In the genomic region with DNA sequence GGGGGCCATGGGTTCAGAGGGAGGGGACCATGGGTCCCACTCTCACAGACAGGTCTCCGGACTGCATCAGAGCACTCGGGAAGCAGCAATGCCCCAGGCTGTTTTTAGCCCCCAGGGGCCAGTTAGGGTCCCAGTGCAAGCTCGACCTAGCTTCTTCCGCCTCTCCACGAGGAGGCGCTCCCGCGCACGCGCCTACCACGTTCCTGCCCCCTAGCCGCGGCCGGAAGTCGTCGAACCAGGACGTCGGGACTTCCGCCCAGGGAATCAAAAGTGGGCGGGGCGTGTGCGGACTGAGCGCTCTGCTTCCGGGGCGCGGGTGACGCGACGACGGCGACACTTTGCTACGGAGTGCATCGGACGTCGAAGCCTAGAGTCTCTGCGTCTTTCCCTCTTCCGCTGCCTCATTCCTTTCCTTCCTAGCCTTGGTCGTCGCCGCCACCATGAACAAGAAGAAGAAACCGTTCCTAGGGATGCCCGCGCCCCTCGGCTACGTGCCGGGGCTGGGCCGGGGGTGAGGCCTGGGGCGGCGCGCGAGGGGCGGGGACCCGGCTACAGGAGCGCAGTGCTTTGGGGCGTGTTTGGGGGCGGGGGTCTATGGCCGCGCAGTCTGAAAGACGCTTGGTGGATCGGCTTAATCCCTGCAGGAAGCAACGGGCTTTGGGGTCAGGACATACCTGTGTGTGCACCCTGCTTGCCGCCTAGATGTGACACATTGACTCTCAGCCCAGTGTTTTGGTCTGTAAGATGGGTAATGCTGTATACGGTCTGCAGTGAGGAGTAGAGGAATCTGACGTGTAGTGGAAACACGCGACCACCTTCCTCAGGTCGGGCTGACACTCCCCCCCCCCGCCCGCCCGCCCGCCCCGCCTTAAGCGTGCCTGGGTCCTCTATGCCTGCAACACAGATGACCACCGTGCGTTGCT, we compare ENCODE assay signal across 1 cellular context.
A peak's percentile ranks its signal among the peaks of the same experiment; 100 is the strongest.
TF ChIP-seq lines count a peak whose summit lies in the region.

A gene with protein sequence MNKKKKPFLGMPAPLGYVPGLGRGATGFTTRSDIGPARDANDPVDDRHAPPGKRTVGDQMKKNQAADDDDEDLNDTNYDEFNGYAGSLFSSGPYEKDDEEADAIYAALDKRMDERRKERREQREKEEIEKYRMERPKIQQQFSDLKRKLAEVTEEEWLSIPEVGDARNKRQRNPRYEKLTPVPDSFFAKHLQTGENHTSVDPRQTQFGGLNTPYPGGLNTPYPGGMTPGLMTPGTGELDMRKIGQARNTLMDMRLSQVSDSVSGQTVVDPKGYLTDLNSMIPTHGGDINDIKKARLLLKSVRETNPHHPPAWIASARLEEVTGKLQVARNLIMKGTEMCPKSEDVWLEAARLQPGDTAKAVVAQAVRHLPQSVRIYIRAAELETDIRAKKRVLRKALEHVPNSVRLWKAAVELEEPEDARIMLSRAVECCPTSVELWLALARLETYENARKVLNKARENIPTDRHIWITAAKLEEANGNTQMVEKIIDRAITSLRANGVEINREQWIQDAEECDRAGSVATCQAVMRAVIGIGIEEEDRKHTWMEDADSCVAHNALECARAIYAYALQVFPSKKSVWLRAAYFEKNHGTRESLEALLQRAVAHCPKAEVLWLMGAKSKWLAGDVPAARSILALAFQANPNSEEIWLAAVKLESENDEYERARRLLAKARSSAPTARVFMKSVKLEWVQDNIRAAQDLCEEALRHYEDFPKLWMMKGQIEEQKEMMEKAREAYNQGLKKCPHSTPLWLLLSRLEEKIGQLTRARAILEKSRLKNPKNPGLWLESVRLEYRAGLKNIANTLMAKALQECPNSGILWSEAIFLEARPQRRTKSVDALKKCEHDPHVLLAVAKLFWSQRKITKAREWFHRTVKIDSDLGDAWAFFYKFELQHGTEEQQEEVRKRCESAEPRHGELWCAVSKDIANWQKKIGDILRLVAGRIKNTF (plus strand): TSS at position 327 of the 923 bp plus-strand sequence. CDS start 114 bp downstream, at position 441.

TF ChIP-seq in K562, 482 proteins besides CTCF, POLR2A, EP300 and RAD21 (continued from another document and continues in another):
- TF ChIP-seq, protein P1, sequence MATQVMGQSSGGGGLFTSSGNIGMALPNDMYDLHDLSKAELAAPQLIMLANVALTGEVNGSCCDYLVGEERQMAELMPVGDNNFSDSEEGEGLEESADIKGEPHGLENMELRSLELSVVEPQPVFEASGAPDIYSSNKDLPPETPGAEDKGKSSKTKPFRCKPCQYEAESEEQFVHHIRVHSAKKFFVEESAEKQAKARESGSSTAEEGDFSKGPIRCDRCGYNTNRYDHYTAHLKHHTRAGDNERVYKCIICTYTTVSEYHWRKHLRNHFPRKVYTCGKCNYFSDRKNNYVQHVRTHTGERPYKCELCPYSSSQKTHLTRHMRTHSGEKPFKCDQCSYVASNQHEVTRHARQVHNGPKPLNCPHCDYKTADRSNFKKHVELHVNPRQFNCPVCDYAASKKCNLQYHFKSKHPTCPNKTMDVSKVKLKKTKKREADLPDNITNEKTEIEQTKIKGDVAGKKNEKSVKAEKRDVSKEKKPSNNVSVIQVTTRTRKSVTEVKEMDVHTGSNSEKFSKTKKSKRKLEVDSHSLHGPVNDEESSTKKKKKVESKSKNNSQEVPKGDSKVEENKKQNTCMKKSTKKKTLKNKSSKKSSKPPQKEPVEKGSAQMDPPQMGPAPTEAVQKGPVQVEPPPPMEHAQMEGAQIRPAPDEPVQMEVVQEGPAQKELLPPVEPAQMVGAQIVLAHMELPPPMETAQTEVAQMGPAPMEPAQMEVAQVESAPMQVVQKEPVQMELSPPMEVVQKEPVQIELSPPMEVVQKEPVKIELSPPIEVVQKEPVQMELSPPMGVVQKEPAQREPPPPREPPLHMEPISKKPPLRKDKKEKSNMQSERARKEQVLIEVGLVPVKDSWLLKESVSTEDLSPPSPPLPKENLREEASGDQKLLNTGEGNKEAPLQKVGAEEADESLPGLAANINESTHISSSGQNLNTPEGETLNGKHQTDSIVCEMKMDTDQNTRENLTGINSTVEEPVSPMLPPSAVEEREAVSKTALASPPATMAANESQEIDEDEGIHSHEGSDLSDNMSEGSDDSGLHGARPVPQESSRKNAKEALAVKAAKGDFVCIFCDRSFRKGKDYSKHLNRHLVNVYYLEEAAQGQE (CRISPR knock-in tag; IDR thresholded peaks at IDR 0.05; ENCODE audit: low read depth): no peak
- TF ChIP-seq, protein P2, sequence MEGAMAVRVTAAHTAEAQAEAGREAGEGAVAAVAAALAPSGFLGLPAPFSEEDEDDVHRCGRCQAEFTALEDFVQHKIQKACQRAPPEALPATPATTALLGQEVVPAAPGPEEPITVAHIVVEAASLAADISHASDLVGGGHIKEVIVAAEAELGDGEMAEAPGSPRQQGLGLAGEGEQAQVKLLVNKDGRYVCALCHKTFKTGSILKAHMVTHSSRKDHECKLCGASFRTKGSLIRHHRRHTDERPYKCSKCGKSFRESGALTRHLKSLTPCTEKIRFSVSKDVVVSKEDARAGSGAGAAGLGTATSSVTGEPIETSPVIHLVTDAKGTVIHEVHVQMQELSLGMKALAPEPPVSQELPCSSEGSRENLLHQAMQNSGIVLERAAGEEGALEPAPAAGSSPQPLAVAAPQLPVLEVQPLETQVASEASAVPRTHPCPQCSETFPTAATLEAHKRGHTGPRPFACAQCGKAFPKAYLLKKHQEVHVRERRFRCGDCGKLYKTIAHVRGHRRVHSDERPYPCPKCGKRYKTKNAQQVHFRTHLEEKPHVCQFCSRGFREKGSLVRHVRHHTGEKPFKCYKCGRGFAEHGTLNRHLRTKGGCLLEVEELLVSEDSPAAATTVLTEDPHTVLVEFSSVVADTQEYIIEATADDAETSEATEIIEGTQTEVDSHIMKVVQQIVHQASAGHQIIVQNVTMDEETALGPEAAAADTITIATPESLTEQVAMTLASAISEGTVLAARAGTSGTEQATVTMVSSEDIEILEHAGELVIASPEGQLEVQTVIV (CRISPR knock-in tag; IDR thresholded peaks at IDR 0.05; ENCODE audit: borderline replicate concordance): no peak
- TF ChIP-seq, protein P3, sequence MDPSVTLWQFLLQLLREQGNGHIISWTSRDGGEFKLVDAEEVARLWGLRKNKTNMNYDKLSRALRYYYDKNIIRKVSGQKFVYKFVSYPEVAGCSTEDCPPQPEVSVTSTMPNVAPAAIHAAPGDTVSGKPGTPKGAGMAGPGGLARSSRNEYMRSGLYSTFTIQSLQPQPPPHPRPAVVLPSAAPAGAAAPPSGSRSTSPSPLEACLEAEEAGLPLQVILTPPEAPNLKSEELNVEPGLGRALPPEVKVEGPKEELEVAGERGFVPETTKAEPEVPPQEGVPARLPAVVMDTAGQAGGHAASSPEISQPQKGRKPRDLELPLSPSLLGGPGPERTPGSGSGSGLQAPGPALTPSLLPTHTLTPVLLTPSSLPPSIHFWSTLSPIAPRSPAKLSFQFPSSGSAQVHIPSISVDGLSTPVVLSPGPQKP (CRISPR knock-in tag; IDR thresholded peaks at IDR 0.05): no peak
- TF ChIP-seq, protein P4, sequence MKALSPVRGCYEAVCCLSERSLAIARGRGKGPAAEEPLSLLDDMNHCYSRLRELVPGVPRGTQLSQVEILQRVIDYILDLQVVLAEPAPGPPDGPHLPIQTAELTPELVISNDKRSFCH (CRISPR knock-in tag; IDR thresholded peaks at IDR 0.05): no peak
- TF ChIP-seq, protein P4 (tag; IDR thresholded peaks at IDR 0.05): 0 out of 2 replicates have a peak, but pooled peaks have one; percentile 29
- TF ChIP-seq, protein P5, sequence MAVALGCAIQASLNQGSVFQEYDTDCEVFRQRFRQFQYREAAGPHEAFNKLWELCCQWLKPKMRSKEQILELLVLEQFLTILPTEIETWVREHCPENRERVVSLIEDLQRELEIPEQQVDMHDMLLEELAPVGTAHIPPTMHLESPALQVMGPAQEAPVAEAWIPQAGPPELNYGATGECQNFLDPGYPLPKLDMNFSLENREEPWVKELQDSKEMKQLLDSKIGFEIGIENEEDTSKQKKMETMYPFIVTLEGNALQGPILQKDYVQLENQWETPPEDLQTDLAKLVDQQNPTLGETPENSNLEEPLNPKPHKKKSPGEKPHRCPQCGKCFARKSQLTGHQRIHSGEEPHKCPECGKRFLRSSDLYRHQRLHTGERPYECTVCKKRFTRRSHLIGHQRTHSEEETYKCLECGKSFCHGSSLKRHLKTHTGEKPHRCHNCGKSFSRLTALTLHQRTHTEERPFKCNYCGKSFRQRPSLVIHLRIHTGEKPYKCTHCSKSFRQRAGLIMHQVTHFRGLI (CRISPR knock-in tag; IDR thresholded peaks at IDR 0.05): no peak
- no peak for TF ChIP-seq ZNF282 (CRISPR knock-in tag; IDR thresholded peaks at IDR 0.05)
- no peak for TF ChIP-seq CBFA2T3 (IDR thresholded peaks at IDR 0.05)
- no peak for TF ChIP-seq KLF16 (IDR thresholded peaks at IDR 0.05)
- no peak for TF ChIP-seq BRCA1 (IDR thresholded peaks at IDR 0.05)
- no peak for TF ChIP-seq BRCA1 (CRISPR knock-in tag; IDR thresholded peaks at IDR 0.05)
- no peak for TF ChIP-seq GATA2 (CRISPR knock-in tag; IDR thresholded peaks at IDR 0.05)
- TF ChIP-seq HDAC1 (IDR thresholded peaks at IDR 0.05): peak in 1 of 2 experiments; percentile 95; a peak in 2 of 4 replicates
- no peak for TF ChIP-seq NFIX (CRISPR knock-in tag; IDR thresholded peaks at IDR 0.05; ENCODE audit: low read depth)
- TF ChIP-seq FOXP1 (CRISPR knock-in tag; IDR thresholded peaks at IDR 0.05): no peak
- no peak for TF ChIP-seq KLF10 (CRISPR knock-in tag; IDR thresholded peaks at IDR 0.05)
- TF ChIP-seq, protein P6, sequence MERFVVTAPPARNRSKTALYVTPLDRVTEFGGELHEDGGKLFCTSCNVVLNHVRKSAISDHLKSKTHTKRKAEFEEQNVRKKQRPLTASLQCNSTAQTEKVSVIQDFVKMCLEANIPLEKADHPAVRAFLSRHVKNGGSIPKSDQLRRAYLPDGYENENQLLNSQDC (CRISPR knock-in tag; IDR thresholded peaks at IDR 0.05): no peak
- TF ChIP-seq U2AF1 (optimal IDR thresholded peaks at IDR 0.05; ENCODE audit: low read depth, low read length): no peak
- TF ChIP-seq, protein P7, sequence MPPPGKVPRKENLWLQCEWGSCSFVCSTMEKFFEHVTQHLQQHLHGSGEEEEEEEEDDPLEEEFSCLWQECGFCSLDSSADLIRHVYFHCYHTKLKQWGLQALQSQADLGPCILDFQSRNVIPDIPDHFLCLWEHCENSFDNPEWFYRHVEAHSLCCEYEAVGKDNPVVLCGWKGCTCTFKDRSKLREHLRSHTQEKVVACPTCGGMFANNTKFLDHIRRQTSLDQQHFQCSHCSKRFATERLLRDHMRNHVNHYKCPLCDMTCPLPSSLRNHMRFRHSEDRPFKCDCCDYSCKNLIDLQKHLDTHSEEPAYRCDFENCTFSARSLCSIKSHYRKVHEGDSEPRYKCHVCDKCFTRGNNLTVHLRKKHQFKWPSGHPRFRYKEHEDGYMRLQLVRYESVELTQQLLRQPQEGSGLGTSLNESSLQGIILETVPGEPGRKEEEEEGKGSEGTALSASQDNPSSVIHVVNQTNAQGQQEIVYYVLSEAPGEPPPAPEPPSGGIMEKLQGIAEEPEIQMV (tag; conservative IDR thresholded peaks at IDR 0.05; ENCODE audit: low read depth): no peak
- TF ChIP-seq, protein P8, sequence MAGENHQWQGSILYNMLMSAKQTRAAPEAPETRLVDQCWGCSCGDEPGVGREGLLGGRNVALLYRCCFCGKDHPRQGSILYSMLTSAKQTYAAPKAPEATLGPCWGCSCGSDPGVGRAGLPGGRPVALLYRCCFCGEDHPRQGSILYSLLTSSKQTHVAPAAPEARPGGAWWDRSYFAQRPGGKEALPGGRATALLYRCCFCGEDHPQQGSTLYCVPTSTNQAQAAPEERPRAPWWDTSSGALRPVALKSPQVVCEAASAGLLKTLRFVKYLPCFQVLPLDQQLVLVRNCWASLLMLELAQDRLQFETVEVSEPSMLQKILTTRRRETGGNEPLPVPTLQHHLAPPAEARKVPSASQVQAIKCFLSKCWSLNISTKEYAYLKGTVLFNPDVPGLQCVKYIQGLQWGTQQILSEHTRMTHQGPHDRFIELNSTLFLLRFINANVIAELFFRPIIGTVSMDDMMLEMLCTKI (IDR thresholded peaks at IDR 0.05; ENCODE audit: partially characterized antibody): no peak
- TF ChIP-seq, protein P9, sequence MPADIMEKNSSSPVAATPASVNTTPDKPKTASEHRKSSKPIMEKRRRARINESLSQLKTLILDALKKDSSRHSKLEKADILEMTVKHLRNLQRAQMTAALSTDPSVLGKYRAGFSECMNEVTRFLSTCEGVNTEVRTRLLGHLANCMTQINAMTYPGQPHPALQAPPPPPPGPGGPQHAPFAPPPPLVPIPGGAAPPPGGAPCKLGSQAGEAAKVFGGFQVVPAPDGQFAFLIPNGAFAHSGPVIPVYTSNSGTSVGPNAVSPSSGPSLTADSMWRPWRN (IDR thresholded peaks at IDR 0.05; ENCODE audit: low read depth): no peak
- no peak for TF ChIP-seq ZNF197 (CRISPR knock-in tag; IDR thresholded peaks at IDR 0.05; ENCODE audit: low read depth)
- peak; percentile 99 for TF ChIP-seq NR2C1 (IDR thresholded peaks at IDR 0.05)
- TF ChIP-seq NR2C1 (tag; IDR thresholded peaks at IDR 0.05): peak; percentile 100
- TF ChIP-seq FUS (optimal IDR thresholded peaks at IDR 0.05; ENCODE audit: low read depth, low read length): no peak
- TF ChIP-seq ZNF551 (CRISPR knock-in tag; IDR thresholded peaks at IDR 0.05): no peak
- no peak for TF ChIP-seq STAT5A (IDR thresholded peaks at IDR 0.05; ENCODE audit: borderline replicate concordance, low read length)
- no peak for TF ChIP-seq ZNF224 (CRISPR knock-in tag; IDR thresholded peaks at IDR 0.05)
- TF ChIP-seq, protein P10, sequence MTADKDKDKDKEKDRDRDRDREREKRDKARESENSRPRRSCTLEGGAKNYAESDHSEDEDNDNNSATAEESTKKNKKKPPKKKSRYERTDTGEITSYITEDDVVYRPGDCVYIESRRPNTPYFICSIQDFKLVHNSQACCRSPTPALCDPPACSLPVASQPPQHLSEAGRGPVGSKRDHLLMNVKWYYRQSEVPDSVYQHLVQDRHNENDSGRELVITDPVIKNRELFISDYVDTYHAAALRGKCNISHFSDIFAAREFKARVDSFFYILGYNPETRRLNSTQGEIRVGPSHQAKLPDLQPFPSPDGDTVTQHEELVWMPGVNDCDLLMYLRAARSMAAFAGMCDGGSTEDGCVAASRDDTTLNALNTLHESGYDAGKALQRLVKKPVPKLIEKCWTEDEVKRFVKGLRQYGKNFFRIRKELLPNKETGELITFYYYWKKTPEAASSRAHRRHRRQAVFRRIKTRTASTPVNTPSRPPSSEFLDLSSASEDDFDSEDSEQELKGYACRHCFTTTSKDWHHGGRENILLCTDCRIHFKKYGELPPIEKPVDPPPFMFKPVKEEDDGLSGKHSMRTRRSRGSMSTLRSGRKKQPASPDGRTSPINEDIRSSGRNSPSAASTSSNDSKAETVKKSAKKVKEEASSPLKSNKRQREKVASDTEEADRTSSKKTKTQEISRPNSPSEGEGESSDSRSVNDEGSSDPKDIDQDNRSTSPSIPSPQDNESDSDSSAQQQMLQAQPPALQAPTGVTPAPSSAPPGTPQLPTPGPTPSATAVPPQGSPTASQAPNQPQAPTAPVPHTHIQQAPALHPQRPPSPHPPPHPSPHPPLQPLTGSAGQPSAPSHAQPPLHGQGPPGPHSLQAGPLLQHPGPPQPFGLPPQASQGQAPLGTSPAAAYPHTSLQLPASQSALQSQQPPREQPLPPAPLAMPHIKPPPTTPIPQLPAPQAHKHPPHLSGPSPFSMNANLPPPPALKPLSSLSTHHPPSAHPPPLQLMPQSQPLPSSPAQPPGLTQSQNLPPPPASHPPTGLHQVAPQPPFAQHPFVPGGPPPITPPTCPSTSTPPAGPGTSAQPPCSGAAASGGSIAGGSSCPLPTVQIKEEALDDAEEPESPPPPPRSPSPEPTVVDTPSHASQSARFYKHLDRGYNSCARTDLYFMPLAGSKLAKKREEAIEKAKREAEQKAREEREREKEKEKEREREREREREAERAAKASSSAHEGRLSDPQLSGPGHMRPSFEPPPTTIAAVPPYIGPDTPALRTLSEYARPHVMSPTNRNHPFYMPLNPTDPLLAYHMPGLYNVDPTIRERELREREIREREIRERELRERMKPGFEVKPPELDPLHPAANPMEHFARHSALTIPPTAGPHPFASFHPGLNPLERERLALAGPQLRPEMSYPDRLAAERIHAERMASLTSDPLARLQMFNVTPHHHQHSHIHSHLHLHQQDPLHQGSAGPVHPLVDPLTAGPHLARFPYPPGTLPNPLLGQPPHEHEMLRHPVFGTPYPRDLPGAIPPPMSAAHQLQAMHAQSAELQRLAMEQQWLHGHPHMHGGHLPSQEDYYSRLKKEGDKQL (CRISPR knock-in tag; IDR thresholded peaks at IDR 0.05; ENCODE audit: borderline replicate concordance): no peak
